ENCODE assay signal across 24 cellular contexts in genomic region chr10:46090258-46090812, GRCh38. TPM values are rescaled to one million over a fixed set of nuclear protein-coding genes. Genes with fewer than 3 reads are reported as not detected.
DNase-seq lines count a peak whose midpoint lies in the region; ATAC-seq and TF ChIP-seq lines count a peak whose summit lies in the region.
"Had no signal": no experiment of that assay in that cellular context is flagged by ENCODE, and none has a peak within 500 bp of the region (broad histone marks: within the 10 kb centered on the region; RNA-seq: fewer than 3 reads in every experiment).

No MANE protein-coding gene starts in this region.

- H3K27ac ChIP-seq in right atrium auricular region, result no peak overlapping the region
- H3K27ac ChIP-seq in OCI-LY7 (ENCODE audit: low read depth, low read length, poor library complexity, severe bottlenecking), result peak overlapping the region; percentile 74
- no peak overlapping the region for H3K27ac ChIP-seq in esophagus muscularis mucosa (replicated peaks in 1 of 4)
- H3K27ac ChIP-seq in vagina, result no peak overlapping the region
- H3K27ac ChIP-seq: gastroesophageal sphincter, GM23248, tibial artery had no signal

- peak overlapping the region; percentile 86; the same call in 1 of the 2 replicates for H2AFZ ChIP-seq in OCI-LY7 (ENCODE audit: low read length)
- H2AFZ ChIP-seq: GM23248 had no signal

- no peak for TF ChIP-seq CTCF in right atrium auricular region (IDR thresholded peaks at IDR 0.05)
- no peak for TF ChIP-seq CTCF in OCI-LY7 (conservative IDR thresholded peaks at IDR 0.05; ENCODE audit: low read length)
- TF ChIP-seq CTCF in esophagus muscularis mucosa (IDR thresholded peaks at IDR 0.05), result no peak
- no peak for TF ChIP-seq CTCF in vagina (IDR thresholded peaks at IDR 0.05)

- H3K27me3 ChIP-seq in right atrium auricular region (no peaks in the 10 kb centered on the region), esophagus muscularis mucosa (no peaks in the 10 kb centered on the region), vagina (no peaks in the 10 kb centered on the region), MG63 (no peaks in the 10 kb centered on the region)
- H3K27me3 ChIP-seq: gastroesophageal sphincter had no signal

- no peaks in the 10 kb centered on the region for H3K36me3 ChIP-seq in right atrium auricular region
- no peaks in the 10 kb centered on the region for H3K36me3 ChIP-seq in OCI-LY7 (ENCODE audit: insufficient read depth, low read length)
- H3K36me3 ChIP-seq in esophagus muscularis mucosa, result no peaks in the 10 kb centered on the region
- no peaks in the 10 kb centered on the region for H3K36me3 ChIP-seq in vagina
- H3K36me3 ChIP-seq in MG63, result no peaks in the 10 kb centered on the region
- H3K36me3 ChIP-seq: gastroesophageal sphincter, tibial artery had no signal

- intact Hi-C loops in left cardiac atrium (cut with DNase I), result no loop called here
- intact Hi-C loops in OCI-LY7 (cut with micrococcal nuclease; ENCODE audit: unreplicated experiment), result loop anchor here (5.0 to 10.0 kb wide), 2 partner anchors 58 to 174 kb away; partner anchors contain the start of gene NCOA4
- intact Hi-C loops in esophagus muscularis mucosa (cut with DNase I), result no loop called here
- intact Hi-C loops in vagina (cut with DNase I), result no loop called here

- peak; percentile 18 for DNase-seq in right atrium auricular region (ENCODE audit: low spot score)
- no peak for DNase-seq in left cardiac atrium
- no peak for DNase-seq in OCI-LY7 (ENCODE audit: low spot score)
- peak; percentile 45 for DNase-seq in esophagus muscularis mucosa (ENCODE audit: extremely low spot score)
- peak; percentile 22 to 72 for DNase-seq in vagina (ENCODE audit: extremely low spot score in 2 of 2)
- no peak for DNase-seq in MG63
- no peak for DNase-seq in NCI-H2107 (lab: John Stamatoyannopoulos, UW)
- DNase-seq: amygdala; GDM1; GM23248; hypothalamus; IMR-90; left ventricle myocardium superior; NCI-H1417; NCI-H2081 treated with DMSO at 0.1 percent for 48 hours; NCI-H446; posterior cingulate gyrus; stimulated activated naive CD8-positive, alpha-beta T cell treated with anti-CD3 and anti-CD28 coated beads, Interleukin-15, amount 100 ng/mL, for 72 hours; tibial artery had no signal

- H3K9me3 ChIP-seq in right atrium auricular region (no peaks in the 10 kb centered on the region), OCI-LY7 (ENCODE audit: low read length) (no peaks in the 10 kb centered on the region), esophagus muscularis mucosa (no peaks in the 10 kb centered on the region), vagina (no peaks in the 10 kb centered on the region), MG63 (no peaks in the 10 kb centered on the region)
- H3K9me3 ChIP-seq: gastroesophageal sphincter, tibial artery had no signal

- no peak for ATAC-seq in left cardiac atrium
- ATAC-seq: gastroesophageal sphincter; left ventricle myocardium superior; sciatic nerve; SK-N-SH treated with all-trans-retinoic acid at 6 μM for 48 hours; stimulated activated naive CD8-positive, alpha-beta T cell treated with anti-CD3 and anti-CD28 coated beads, Interleukin-15, amount 100 ng/mL, for 72 hours had no signal

- no peaks in the 10 kb centered on the region for H4K20me1 ChIP-seq in OCI-LY7 (ENCODE audit: insufficient read depth, low read length)

- BruUV-seq in OCI-LY7 (replicated peaks; lab: Mats Ljungman, UMichigan), result no TSS peak

- no peaks in the 10 kb centered on the region for H3K9me2 ChIP-seq in OCI-LY7 (ENCODE audit: insufficient read depth, low read length)

- CTCF ChIA-PET in OCI-LY7 (lab: Charles Lee; ENCODE audit: unreplicated experiment), result no interaction called here

- TF ChIP-seq POLR2A in esophagus muscularis mucosa (IDR thresholded peaks at IDR 0.05; ENCODE audit: low read depth) (no peak), vagina (IDR thresholded peaks at IDR 0.05) (no peak)

- H3K4me3 ChIP-seq in right atrium auricular region (no peak overlapping the region), OCI-LY7 (ENCODE audit: low read depth, low read length, poor library complexity, severe bottlenecking) (no peak overlapping the region), esophagus muscularis mucosa (no peak overlapping the region), vagina (no peak overlapping the region), MG63 (no peak overlapping the region)
- H3K4me3 ChIP-seq: gastroesophageal sphincter, GM23248, tibial artery had no signal

- no peaks in the 10 kb centered on the region for H3K79me2 ChIP-seq in OCI-LY7 (ENCODE audit: insufficient read depth, low read depth, low read length)

- no peak overlapping the region for H3K4me2 ChIP-seq in OCI-LY7 (ENCODE audit: low read length)

- H3K4me1 ChIP-seq in right atrium auricular region (no peaks in the 10 kb centered on the region), OCI-LY7 (ENCODE audit: insufficient read depth, low read length, poor library complexity, severe bottlenecking) (peaks cover 55% of the 10 kb centered on the region), esophagus muscularis mucosa (no peaks in the 10 kb centered on the region), vagina (no peaks in the 10 kb centered on the region)
- H3K4me1 ChIP-seq: gastroesophageal sphincter, tibial artery had no signal

- POLR2A ChIA-PET in OCI-LY7 (lab: Charles Lee), result interaction anchor here (0.7 kb wide), 1 partner anchor 89 kb away, joined by 8 read pairs; no protein-coding TSS in a partner anchor

- WGBS in esophagus muscularis mucosa, result 90% methylated on average over 10 of the region's 10 CpGs

- TF ChIP-seq EP300 in esophagus muscularis mucosa (IDR thresholded peaks at IDR 0.05), result no peak

RNA-seq across cellular contexts. Expression of gene MSMB, which starts 44.3 kb away (rescaled TPM):
- total RNA-seq in right atrium auricular region, result not detected
- not detected for total RNA-seq in left cardiac atrium
- not detected in 2 replicates for total RNA-seq in OCI-LY7 (2014; rRNA removed; shearing (Covaris generic))
- not detected in 2 replicates for total RNA-seq in OCI-LY7 (2022)
- not detected for total RNA-seq in esophagus muscularis mucosa
- total RNA-seq in vagina, result not detected
- not detected in 2 replicates for total RNA-seq in MG63 (2014; rRNA removed; shearing (Covaris generic); ENCODE audit: low replicate concordance)
- total RNA-seq: CD8-positive, alpha-beta T cell; GM23248; IMR-90; left ventricle myocardium superior; mesothelial cell of epicardium; sciatic nerve had no signal

RNA-seq across cellular contexts. Expression of gene NCOA4, which starts 59.9 kb away (rescaled TPM):
- total RNA-seq in right atrium auricular region (100 to 1,000 TPM; 155 to 259 TPM), left cardiac atrium (100 to 1,000 TPM; 178 to 206 TPM), OCI-LY7 (2022) (71.1 and 72.4 TPM in 2 replicates), esophagus muscularis mucosa (100 to 1,000 TPM; 147 to 170 (median 157) TPM), vagina (110 TPM)
- 78.8 and 100.0 TPM in 2 replicates for total RNA-seq in OCI-LY7 (2014; rRNA removed; shearing (Covaris generic))
- total RNA-seq in MG63 (2014; rRNA removed; shearing (Covaris generic); ENCODE audit: low replicate concordance), result 204 and 236 TPM in 2 replicates

Comparison
In these comparisons a context has a peak if more than half of its experiments do, and no peak if none do; other contexts are left out.
1. DNase-seq: peak in right atrium auricular region (single experiment), esophagus muscularis mucosa (single experiment) and vagina (2 of 2); none in left cardiac atrium (single experiment), OCI-LY7 (single experiment), MG63 (single experiment) and NCI-H2107 (single experiment).